In the genomic region with DNA sequence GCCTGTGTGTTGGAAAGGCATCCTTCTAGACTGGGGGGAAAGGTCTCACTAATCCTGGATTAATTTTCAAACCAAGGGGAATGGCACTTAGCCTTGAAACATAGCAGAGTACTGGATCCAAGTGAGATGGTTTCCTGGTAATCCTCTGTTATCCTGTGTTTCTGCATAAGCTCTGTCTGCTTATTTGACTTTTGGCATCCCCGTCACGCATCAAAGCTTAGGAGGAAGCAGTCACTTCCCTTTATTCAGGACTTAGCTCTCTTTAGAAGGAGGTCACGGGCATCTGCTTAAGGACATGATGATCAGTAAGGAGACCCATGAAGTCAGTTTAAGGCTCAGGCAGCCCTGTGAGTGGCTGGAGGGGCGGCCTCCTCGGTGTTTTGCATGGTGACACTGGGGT, we compare ENCODE assay signal across 12 cellular contexts. TPM values are rescaled to one million over a fixed set of nuclear protein-coding genes. Genes with fewer than 3 reads are reported as not detected.
DNase-seq lines count a peak whose midpoint lies in the region; FAIRE-seq and TF ChIP-seq lines count a peak whose summit lies in the region.
"Had no signal": no experiment of that assay in that cellular context is flagged by ENCODE, and none has a peak within 500 bp of the region (broad histone marks: within the 10 kb centered on the region; RNA-seq: fewer than 3 reads in every experiment).

No MANE protein-coding gene starts in this region.

- H3K27ac ChIP-seq in brain microvascular endothelial cell = no peak overlapping the region

- no peaks in the 10 kb centered on the region for H3K27me3 ChIP-seq in bronchial epithelial cell (ENCODE audit: control insufficient read depth, insufficient read depth, low read length)
- H3K27me3 ChIP-seq in brain microvascular endothelial cell (replicated peaks) = no peaks in the 10 kb centered on the region

- no peak overlapping the region for H3K4me3 ChIP-seq in bronchial epithelial cell (ENCODE audit: low read depth, low read length)
- H3K4me3 ChIP-seq in brain microvascular endothelial cell (ENCODE audit: low read depth, low read length) = no peak overlapping the region

- H3K36me3 ChIP-seq in bronchial epithelial cell (ENCODE audit: control insufficient read depth, insufficient read depth, low read length) = no peaks in the 10 kb centered on the region
- no peaks in the 10 kb centered on the region for H3K36me3 ChIP-seq in brain microvascular endothelial cell (replicated peaks)

- TF ChIP-seq CTCF in bronchial epithelial cell (IDR thresholded peaks at IDR 0.05; ENCODE audit: insufficient read depth, low read length, severe bottlenecking) (no peak), brain microvascular endothelial cell (IDR thresholded peaks at IDR 0.05; ENCODE audit: low read depth, low read length, missing control alignments) (no peak)

- peak; percentile 93 for DNase-seq in MV-4-11 (lab: John Stamatoyannopoulos, UW)
- DNase-seq in bronchial epithelial cell (ENCODE audit: low read depth) = no peak
- peak; percentile 67 to 90 for DNase-seq in lung microvascular endothelial cell (ENCODE audit: low read depth in 2 of 2)
- peak; percentile 25 for DNase-seq in superior temporal gyrus (ENCODE audit: extremely low spot score)
- no peak for DNase-seq in iPS-NIHi11 (ENCODE audit: low spot score)
- DNase-seq in brain microvascular endothelial cell = no peak
- DNase-seq in activated CD8-positive, alpha-beta memory T cell treated with anti-CD3 and anti-CD28 coated beads, Interleukin-2, amount 50 U/mL, for 4 hours = no peak
- no peak for DNase-seq in NK-92 treated with Interleukin-12 subunit alpha and Interleukin-12 subunit beta, amount 100 ng/mL, for 24 hours (lab: John Stamatoyannopoulos, UW)
- DNase-seq: DND-41; effector CD4-positive, alpha-beta T cell; NCI-H446 treated with DMSO at 0.1 percent for 48 hours; stimulated activated CD4-positive, alpha-beta T cell treated with anti-CD3 and anti-CD28 coated beads, Interleukin-1b, Interleukin-23, amount 100 ng/mL, for 48 hours had no signal

- in situ Hi-C loops in brain microvascular endothelial cell (cut with HindIII; ENCODE audit: low pct_ligation_motif_present, low sequenced_read_pairs) = no loop called here

- FAIRE-seq in bronchial epithelial cell (lab: Jason Lieb, UNC) = peak; percentile 88

RNA-seq across cellular contexts. Expression of a gene that starts 30.0 kb away (rescaled TPM):
- 12.1 and 14.8 TPM in 2 replicates for total RNA-seq in bronchial epithelial cell
- 49.2 and 118 TPM in 2 replicates for total RNA-seq in lung microvascular endothelial cell

Comparison
In these comparisons a context has a peak if more than half of its experiments do, and no peak if none do; other contexts are left out.
1. DNase-seq: peak in MV-4-11 (single experiment), lung microvascular endothelial cell (2 of 2) and superior temporal gyrus (single experiment); none in bronchial epithelial cell (single experiment), iPS-NIHi11 (single experiment), brain microvascular endothelial cell (single experiment), activated CD8-positive, alpha-beta memory T cell treated with anti-CD3 and anti-CD28 coated beads, Interleukin-2, amount 50 U/mL, for 4 hours (single experiment) and NK-92 treated with Interleukin-12 subunit alpha and Interleukin-12 subunit beta, amount 100 ng/mL, for 24 hours (single experiment).